13 cellular contexts compared by ENCODE assay signal in the genomic region with DNA sequence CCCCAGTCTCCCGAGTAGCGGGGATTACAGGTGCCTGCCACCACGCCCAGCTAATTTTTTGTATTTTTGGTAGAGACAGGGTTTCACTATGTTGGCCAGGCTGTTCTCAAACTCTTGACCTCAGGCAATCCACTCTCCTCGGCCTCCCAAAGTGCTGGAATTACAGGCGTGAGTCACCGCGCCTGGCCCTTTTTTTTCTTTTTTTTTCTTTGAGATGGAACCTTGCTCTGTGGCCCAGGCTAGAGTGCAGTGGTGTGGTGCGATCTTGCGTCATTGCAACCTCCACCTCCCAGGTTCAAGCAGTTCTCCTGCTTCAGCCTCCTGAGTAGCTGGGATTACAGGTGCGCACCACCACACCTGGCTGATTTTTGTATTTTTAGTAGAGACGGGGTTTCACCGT. TPM values are rescaled to one million over a fixed set of nuclear protein-coding genes. Genes with fewer than 3 reads are reported as not detected.
DNase-seq lines count a peak whose midpoint lies in the region; ATAC-seq and TF ChIP-seq lines count a peak whose summit lies in the region.
"Not testable (repeated sequence)": the region's sequence is repeated elsewhere in the genome, so short reads cannot be mapped to it uniquely, and the experiment has no call there.
"Had no signal": no experiment of that assay in that cellular context is flagged by ENCODE, and none has a peak within 500 bp of the region (broad histone marks: within the 10 kb centered on the region; RNA-seq: fewer than 3 reads in every experiment).

No MANE protein-coding gene starts in this region.

- H3K4me3 Mint-ChIP-seq in WTC11; activated naive CD4-positive, alpha-beta T cell treated with anti-CD3 and anti-CD28 coated beads, Interleukin-2, amount 50 U/mL, for 24 hours; central memory CD8-positive, alpha-beta T cell; memory B cell; stimulated activated effector memory CD8-positive, alpha-beta T cell treated with anti-CD3 and anti-CD28 coated beads, Interleukin-12 subunit alpha, Interleukin-12 subunit beta, amount 100 ng/mL, for 72 hours: not testable (repeated sequence)

- TF ChIP-seq CTCF in WTC11 (IDR thresholded peaks at IDR 0.05) = not testable (repeated sequence)

- H3K27ac Mint-ChIP-seq in WTC11 = not testable (repeated sequence)
- peak overlapping the region; percentile 65 for H3K27ac Mint-ChIP-seq in activated naive CD4-positive, alpha-beta T cell treated with anti-CD3 and anti-CD28 coated beads, Interleukin-2, amount 50 U/mL, for 24 hours
- H3K27ac Mint-ChIP-seq in central memory CD8-positive, alpha-beta T cell (ENCODE audit: low read depth) = peak overlapping the region; percentile 52
- H3K27ac Mint-ChIP-seq in memory B cell = peak overlapping the region; percentile 31
- H3K27ac Mint-ChIP-seq in stimulated activated effector memory CD8-positive, alpha-beta T cell treated with anti-CD3 and anti-CD28 coated beads, Interleukin-12 subunit alpha, Interleukin-12 subunit beta, amount 100 ng/mL, for 72 hours = peak overlapping the region; percentile 26

- H3K4me1 Mint-ChIP-seq in WTC11; memory B cell; stimulated activated effector memory CD8-positive, alpha-beta T cell treated with anti-CD3 and anti-CD28 coated beads, Interleukin-12 subunit alpha, Interleukin-12 subunit beta, amount 100 ng/mL, for 72 hours: not testable (repeated sequence)
- H3K4me1 Mint-ChIP-seq in activated naive CD4-positive, alpha-beta T cell treated with anti-CD3 and anti-CD28 coated beads, Interleukin-2, amount 50 U/mL, for 24 hours = peaks cover 21% of the 10 kb centered on the region
- H3K4me1 Mint-ChIP-seq in central memory CD8-positive, alpha-beta T cell = peaks cover 26% of the 10 kb centered on the region

- not testable (repeated sequence) for H3K9me3 Mint-ChIP-seq in WTC11; activated naive CD4-positive, alpha-beta T cell treated with anti-CD3 and anti-CD28 coated beads, Interleukin-2, amount 50 U/mL, for 24 hours; central memory CD8-positive, alpha-beta T cell; memory B cell; stimulated activated effector memory CD8-positive, alpha-beta T cell treated with anti-CD3 and anti-CD28 coated beads, Interleukin-12 subunit alpha, Interleukin-12 subunit beta, amount 100 ng/mL, for 72 hours

- H3K36me3 Mint-ChIP-seq in WTC11 (peaks cover 90% of the 10 kb centered on the region), memory B cell (peaks cover 31% of the 10 kb centered on the region)
- H3K36me3 Mint-ChIP-seq in activated naive CD4-positive, alpha-beta T cell treated with anti-CD3 and anti-CD28 coated beads, Interleukin-2, amount 50 U/mL, for 24 hours = peaks cover 28% of the 10 kb centered on the region
- H3K36me3 Mint-ChIP-seq in central memory CD8-positive, alpha-beta T cell (ENCODE audit: insufficient read depth) = peaks cover 80% of the 10 kb centered on the region
- peaks cover 100% of the 10 kb centered on the region for H3K36me3 Mint-ChIP-seq in stimulated activated effector memory CD8-positive, alpha-beta T cell treated with anti-CD3 and anti-CD28 coated beads, Interleukin-12 subunit alpha, Interleukin-12 subunit beta, amount 100 ng/mL, for 72 hours

- H3K27me3 Mint-ChIP-seq in WTC11 (ENCODE audit: low read depth); activated naive CD4-positive, alpha-beta T cell treated with anti-CD3 and anti-CD28 coated beads, Interleukin-2, amount 50 U/mL, for 24 hours; central memory CD8-positive, alpha-beta T cell; memory B cell: not testable (repeated sequence)

- peak; percentile 22 for DNase-seq in ELR (ENCODE audit: low read depth)
- peak; percentile 14 for DNase-seq in M059J (ENCODE audit: low read depth)
- DNase-seq in WTC11 (ENCODE audit: low spot score); central memory CD8-positive, alpha-beta T cell (ENCODE audit: low spot score in 2 of 2); memory B cell (ENCODE audit: low spot score in 2 of 2); stimulated activated effector memory CD8-positive, alpha-beta T cell treated with anti-CD3 and anti-CD28 coated beads, Interleukin-12 subunit alpha, Interleukin-12 subunit beta, amount 100 ng/mL, for 72 hours (ENCODE audit: low spot score in 2 of 2): not testable (repeated sequence)

- POLR2A ChIA-PET in WTC11 (lab: Charles Lee) = not testable (repeated sequence)

- not testable (repeated sequence) for ATAC-seq in WTC11; central memory CD8-positive, alpha-beta T cell (replicated peaks; ENCODE audit: extremely low read depth, poor library complexity, severe bottlenecking); memory B cell (ENCODE audit: low read depth); stimulated activated effector memory CD8-positive, alpha-beta T cell treated with anti-CD3 and anti-CD28 coated beads, Interleukin-12 subunit alpha, Interleukin-12 subunit beta, amount 100 ng/mL, for 72 hours

- CTCF ChIA-PET in WTC11 (lab: Charles Lee) = not testable (repeated sequence)

TF ChIP-seq in WTC11, 78 proteins besides CTCF, POLR2A, EP300 and RAD21:
- 0 out of 2 replicates have a peak, but pooled peaks have one; percentile 20 for TF ChIP-seq ZNF121 (CRISPR knock-in tag; IDR thresholded peaks at IDR 0.05)

RNA-seq across cellular contexts. Expression of a gene that starts 12.4 kb away (rescaled TPM):
- total RNA-seq in M059J (2014; rRNA removed; shearing (Covaris generic)) = 77.8 and 101 TPM in 2 replicates
- 201 to 205 TPM (median 203 TPM) in 3 replicates for total RNA-seq in WTC11 (2021)

RNA-seq across cellular contexts. Expression of a gene that starts 27.0 kb away (rescaled TPM):
- not detected in 2 replicates for total RNA-seq in M059J (2014; rRNA removed; shearing (Covaris generic))
- not detected in 3 replicates for total RNA-seq in WTC11 (2021)
- total RNA-seq: A172; A673; Calu3; CD4-positive, alpha-beta memory T cell; Daoy; G401 had no signal

RNA-seq across cellular contexts. Expression of a gene that starts 39.3 kb away (rescaled TPM):
- 92.3 and 123 TPM in 2 replicates for total RNA-seq in M059J (2014; rRNA removed; shearing (Covaris generic))
- 63.4 to 69.2 TPM (median 65.8 TPM) in 3 replicates for total RNA-seq in WTC11 (2021)

RNA-seq across cellular contexts. Expression of a gene that starts 41.2 kb away (rescaled TPM):
- total RNA-seq in M059J (2014; rRNA removed; shearing (Covaris generic)) = 679 and 714 TPM in 2 replicates
- 496 to 614 TPM (median 504 TPM) in 3 replicates for total RNA-seq in WTC11 (2021)
